ENCODE assay signal across 11 cellular contexts in genomic region chr4:150082241-150082640, GRCh38.
DNase-seq lines count a peak whose midpoint lies in the region; ATAC-seq and TF ChIP-seq lines count a peak whose summit lies in the region.
"Had no signal": no experiment of that assay in that cellular context is flagged by ENCODE, and none has a peak within 500 bp of the region (broad histone marks: within the 10 kb centered on the region; RNA-seq: fewer than 3 reads in every experiment).

No MANE protein-coding gene starts in this region.

- DNase-seq in GM12865 (ENCODE audit: low read depth) = peak; percentile 75
- peak; percentile 72 for DNase-seq in NCI-H82 (lab: John Stamatoyannopoulos, UW)
- no peak for DNase-seq in NCI-H2029 (lab: John Stamatoyannopoulos, UW)
- no peak for DNase-seq in activated CD4-positive, alpha-beta T cell treated with anti-CD3 and anti-CD28 coated beads for 4 hours
- no peak for DNase-seq in amniotic stem cell (lab: John Stamatoyannopoulos, UW)
- no peak for DNase-seq in HuH-7 (ENCODE audit: low spot score)
- DNase-seq: stimulated activated CD4-positive, alpha-beta T cell treated with anti-CD3 and anti-CD28 coated beads, Interleukin-12 subunit alpha, Interleukin-12 subunit beta, amount 100 ng/mL, for 4 hours; transverse colon had no signal

- H3K4me3 ChIP-seq in GM12865 (ENCODE audit: low read depth, low read length) = no peak overlapping the region
- H3K4me3 ChIP-seq: SK-N-MC, transverse colon had no signal

- no peak for TF ChIP-seq CTCF in GM12865 (IDR thresholded peaks at IDR 0.05; ENCODE audit: insufficient read depth, low read depth, low read length, missing control alignments)

- peak; percentile 81 for ATAC-seq in GM19351 (IDR thresholded peaks at IDR 0.05; ENCODE audit: unreplicated experiment)
- peak; percentile 64 for ATAC-seq in HG02970 (IDR thresholded peaks at IDR 0.05; ENCODE audit: low FRiP score, unreplicated experiment)

Comparison
In these comparisons a context has a peak if more than half of its experiments do, and no peak if none do; other contexts are left out.
1. DNase-seq: peak in GM12865 (single experiment) and NCI-H82 (single experiment); none in NCI-H2029 (single experiment), activated CD4-positive, alpha-beta T cell treated with anti-CD3 and anti-CD28 coated beads for 4 hours (0 of 2), amniotic stem cell (single experiment) and HuH-7 (single experiment).